In the genomic region with DNA sequence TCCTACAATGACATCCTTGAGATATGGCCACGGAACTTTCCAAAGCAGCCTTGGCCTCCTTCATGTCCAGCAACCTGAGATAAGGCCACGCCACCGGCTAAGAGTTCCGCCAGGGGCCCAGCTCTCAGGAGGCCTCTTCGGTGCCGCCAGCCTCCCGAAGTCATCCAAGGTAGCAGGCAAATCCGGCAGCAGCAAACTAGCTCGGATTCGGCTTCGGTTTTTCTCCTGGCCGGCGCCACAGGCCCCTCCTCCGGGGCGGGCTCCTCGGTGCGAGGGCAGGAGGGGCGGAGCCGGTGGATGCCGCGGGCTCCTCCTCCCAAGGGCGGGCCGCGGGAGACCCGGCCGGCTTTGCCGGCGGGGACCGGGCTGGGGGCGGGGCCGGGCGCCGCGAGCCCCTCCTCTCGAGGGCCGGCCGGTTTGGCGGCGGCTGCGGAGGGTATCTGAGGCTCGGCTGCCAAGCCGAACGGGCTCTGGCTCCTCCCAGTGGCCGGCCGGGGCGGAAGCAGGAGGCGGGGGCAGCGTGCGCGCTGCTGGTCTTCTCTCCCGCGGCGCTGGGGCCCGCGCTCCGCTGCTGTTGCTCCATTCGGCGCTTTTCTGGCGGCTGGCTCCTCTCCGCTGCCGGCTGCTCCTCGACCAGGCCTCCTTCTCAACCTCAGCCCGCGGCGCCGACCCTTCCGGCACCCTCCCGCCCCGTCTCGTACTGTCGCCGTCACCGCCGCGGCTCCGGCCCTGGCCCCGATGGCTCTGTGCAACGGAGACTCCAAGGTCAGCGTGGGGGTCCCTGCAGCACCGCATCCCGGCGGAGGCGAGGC, we compare ENCODE assay signal across 1 cellular context.
TF ChIP-seq lines count a peak whose summit lies in the region.

TSS of gene GMPS (plus strand) at position 518 of the 812 bp plus-strand sequence. CDS start at position 739, 221 bp downstream.

TF ChIP-seq in HepG2, 621 proteins besides CTCF, POLR2A, EP300 and RAD21 (continued from another document and continues in another):
- TF ChIP-seq ZBTB4 (CRISPR knock-in tag; IDR thresholded peaks at IDR 0.05; ENCODE audit: borderline replicate concordance) (0 out of 2 replicates have a peak, but pooled peaks have one; percentile 22), ZBTB7A (CRISPR knock-in tag; IDR thresholded peaks at IDR 0.05) (no peak), ZNF772 (CRISPR knock-in tag; IDR thresholded peaks at IDR 0.05) (no peak; the same call in 1 of the 2 replicates), WIZ (CRISPR knock-in tag; IDR thresholded peaks at IDR 0.05) (no peak), ARID2 (CRISPR knock-in tag; IDR thresholded peaks at IDR 0.05; ENCODE audit: borderline replicate concordance) (0 out of 2 replicates have a peak, but pooled peaks have one; percentile 11), PHF21A (CRISPR knock-in tag; IDR thresholded peaks at IDR 0.05) (0 out of 2 replicates have a peak, but pooled peaks have one; percentile 22), AHR (CRISPR knock-in tag; IDR thresholded peaks at IDR 0.05) (no peak), ZNF580 (CRISPR knock-in tag; IDR thresholded peaks at IDR 0.05; ENCODE audit: borderline replicate concordance, low read depth) (peak; percentile 14; the same call in 1 of the 2 replicates), ZNF225 (CRISPR knock-in tag; IDR thresholded peaks at IDR 0.05) (0 out of 2 replicates have a peak, but pooled peaks have one; percentile 38), ZNF329 (CRISPR knock-in tag; IDR thresholded peaks at IDR 0.05; ENCODE audit: low read depth) (no peak), ZMAT5 (CRISPR knock-in tag; IDR thresholded peaks at IDR 0.05; ENCODE audit: borderline replicate concordance, low read depth) (no peak), ZFP36L1 (CRISPR knock-in tag; IDR thresholded peaks at IDR 0.05) (no peak), KIAA2018 (CRISPR knock-in tag; IDR thresholded peaks at IDR 0.05; ENCODE audit: borderline replicate concordance) (0 out of 2 replicates have a peak, but pooled peaks have one; percentile 57), MXD4 (CRISPR knock-in tag; IDR thresholded peaks at IDR 0.05) (peak; percentile 64; the same call in 1 of the 2 replicates), NR3C1 (CRISPR knock-in tag; IDR thresholded peaks at IDR 0.05) (no peak), FOXA3 (CRISPR knock-in tag; IDR thresholded peaks at IDR 0.05) (peak; percentile 22; the same call in 1 of the 2 replicates), ZNF616 (CRISPR knock-in tag; IDR thresholded peaks at IDR 0.05; ENCODE audit: low read depth) (no peak; the same call in 1 of the 2 replicates), ZNF770 (CRISPR knock-in tag; IDR thresholded peaks at IDR 0.05) (peak; percentile 77), RBFOX2 (IDR thresholded peaks at IDR 0.05; ENCODE audit: low read depth, low read length) (peak; percentile 88), ZNF496 (CRISPR knock-in tag; IDR thresholded peaks at IDR 0.05; ENCODE audit: insufficient replicate concordance) (no peak), RBM39 (IDR thresholded peaks at IDR 0.05; ENCODE audit: low read depth, low read length, poor library complexity, severe bottlenecking) (peak; percentile 21), SALL2 (CRISPR knock-in tag; IDR thresholded peaks at IDR 0.05) (peak; percentile 51; the same call in 1 of the 2 replicates), ZNF75D (CRISPR knock-in tag; IDR thresholded peaks at IDR 0.05; ENCODE audit: borderline replicate concordance) (no peak), NFKB2 (CRISPR knock-in tag; IDR thresholded peaks at IDR 0.05; ENCODE audit: borderline replicate concordance) (peak; percentile 56; the same call in 1 of the 2 replicates), MYC (CRISPR knock-in tag; IDR thresholded peaks at IDR 0.05; ENCODE audit: borderline replicate concordance) (peak; percentile 86), ZNF749 (CRISPR knock-in tag; IDR thresholded peaks at IDR 0.05; ENCODE audit: borderline replicate concordance) (0 out of 2 replicates have a peak, but pooled peaks have one; percentile 30), KDM6A (CRISPR knock-in tag; IDR thresholded peaks at IDR 0.05; ENCODE audit: low read depth) (no peak), NCOA5 (CRISPR knock-in tag; IDR thresholded peaks at IDR 0.05) (no peak), ZNF7 (CRISPR knock-in tag; IDR thresholded peaks at IDR 0.05) (no peak), ZKSCAN1 (IDR thresholded peaks at IDR 0.05; ENCODE audit: low read length) (no peak), DNMT1 (CRISPR knock-in tag; IDR thresholded peaks at IDR 0.05) (no peak), MED13 (CRISPR knock-in tag; IDR thresholded peaks at IDR 0.05) (0 out of 2 replicates have a peak, but pooled peaks have one; percentile 48), ATF4 (CRISPR knock-in tag; IDR thresholded peaks at IDR 0.05) (peak in 1 of 2 experiments; percentile 13; a peak in 1 of 4 replicates), KLF15 (CRISPR knock-in tag; IDR thresholded peaks at IDR 0.05; ENCODE audit: borderline replicate concordance) (no peak; the same call in 1 of the 2 replicates), SIX4 (CRISPR knock-in tag; IDR thresholded peaks at IDR 0.05) (0 out of 2 replicates have a peak, but pooled peaks have one; percentile 8), KDM5B (CRISPR knock-in tag; IDR thresholded peaks at IDR 0.05; ENCODE audit: borderline replicate concordance) (peak; percentile 76; the same call in 1 of the 2 replicates), ZNF160 (CRISPR knock-in tag; IDR thresholded peaks at IDR 0.05) (0 out of 2 replicates have a peak, but pooled peaks have one; percentile 41), ETV6 (CRISPR knock-in tag; conservative IDR thresholded peaks at IDR 0.05) (0 out of 2 replicates have a peak, but pooled peaks have one; percentile 15), KAT8 (CRISPR knock-in tag; IDR thresholded peaks at IDR 0.05) (peak; percentile 76), ZMAT3 (CRISPR knock-in tag; conservative IDR thresholded peaks at IDR 0.05) (peak; percentile 64; the same call in 1 of the 2 replicates), ZNF709 (CRISPR knock-in tag; IDR thresholded peaks at IDR 0.05) (peak; percentile 66; the same call in 1 of the 2 replicates)
- TF ChIP-seq, protein P1, sequence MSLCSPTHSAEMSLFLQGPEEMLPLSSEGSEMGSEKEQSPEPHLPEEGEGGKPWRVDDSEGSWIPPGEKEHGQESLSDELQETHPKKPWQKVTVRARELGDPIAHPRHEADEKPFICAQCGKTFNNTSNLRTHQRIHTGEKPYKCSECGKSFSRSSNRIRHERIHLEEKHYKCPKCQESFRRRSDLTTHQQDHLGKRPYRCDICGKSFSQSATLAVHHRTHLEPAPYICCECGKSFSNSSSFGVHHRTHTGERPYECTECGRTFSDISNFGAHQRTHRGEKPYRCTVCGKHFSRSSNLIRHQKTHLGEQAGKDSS (CRISPR knock-in tag; IDR thresholded peaks at IDR 0.05; ENCODE audit: borderline replicate concordance, low read depth) = no peak
